10 cellular contexts compared by ENCODE assay signal in genomic region chr11:67465530-67465929, GRCh38. TPM values are rescaled to one million over a fixed set of nuclear protein-coding genes. Genes with fewer than 3 reads are reported as not detected.
DNase-seq lines count a peak whose midpoint lies in the region; ATAC-seq and TF ChIP-seq lines count a peak whose summit lies in the region.
"Not testable (repeated sequence)": the region's sequence is repeated elsewhere in the genome, so short reads cannot be mapped to it uniquely, and the experiment has no call there.
"Had no signal": no experiment of that assay in that cellular context is flagged by ENCODE, and none has a peak within 500 bp of the region (broad histone marks: within the 10 kb centered on the region; RNA-seq: fewer than 3 reads in every experiment).

No MANE protein-coding gene starts in this region.

- not testable (repeated sequence) for H2BK120ac ChIP-seq in trophoblast cell (ENCODE audit: insufficient read depth, low read length, poor library complexity)

- H3K4me1 Mint-ChIP-seq in WTC11: peaks cover 23% of the 10 kb centered on the region

- not testable (repeated sequence) for H3K14ac ChIP-seq in trophoblast cell (ENCODE audit: low read length)

- H2AFZ ChIP-seq in Loucy (ENCODE audit: low read length); trophoblast cell (ENCODE audit: insufficient read depth, low read length, poor library complexity): not testable (repeated sequence)

- CTCF ChIA-PET in WTC11 (lab: Charles Lee): interaction anchor here (1.0 kb wide), 2 partner anchors 64 to 114 kb away, joined by 3 to 4 read pairs; partner anchors contain the start of gene PPP1CA

- not testable (repeated sequence) for H4K20me1 ChIP-seq in DOHH2 (ENCODE audit: control insufficient read depth, insufficient read depth, low read depth, low read length); Loucy (ENCODE audit: insufficient read depth, low read length, poor library complexity, severe bottlenecking)

- H4K8ac ChIP-seq in trophoblast cell (ENCODE audit: low read depth, low read length): peak overlapping the region; percentile 46

- not testable (repeated sequence) for H3K9me2 ChIP-seq in DOHH2 (replicated peaks; ENCODE audit: control insufficient read depth, low read length); Loucy (replicated peaks; ENCODE audit: low read depth, low read length)

- H2BK5ac ChIP-seq in trophoblast cell (ENCODE audit: low read depth, low read length, poor library complexity): not testable (repeated sequence)

- WGBS in liver: 53% methylated on average over 2 of the region's 2 CpGs
- no CpG with 5 or more reads among the region's 2 CpGs for WGBS in trophoblast cell (ENCODE audit: extremely low coverage, insufficient coverage, insufficient read length)
- WGBS in upper lobe of left lung, 2 donors: 71 to 81% methylated on average over 2 of the region's 2 CpGs

- H3K79me2 ChIP-seq in DOHH2 (ENCODE audit: control insufficient read depth, low read length): peaks cover 28% of the 10 kb centered on the region
- peaks cover 41% of the 10 kb centered on the region for H3K79me2 ChIP-seq in Loucy (ENCODE audit: insufficient read depth, low read length)
- H3K79me2 ChIP-seq in trophoblast cell (ENCODE audit: control insufficient read depth, insufficient read depth, low read length, poor library complexity): peaks cover 15% of the 10 kb centered on the region

- not testable (repeated sequence) for H3K27me3 Mint-ChIP-seq in WTC11 (ENCODE audit: low read depth)

- H3K23ac ChIP-seq in trophoblast cell (ENCODE audit: low read length): not testable (repeated sequence)

- H3K36me3 Mint-ChIP-seq in WTC11: not testable (repeated sequence)

- not testable (repeated sequence) for TF ChIP-seq POLR2A in upper lobe of left lung (IDR thresholded peaks at IDR 0.05)

- H3K4ac ChIP-seq in trophoblast cell (ENCODE audit: low read depth, low read length): not testable (repeated sequence)

- DNase-seq in WTC11 (ENCODE audit: low spot score); brain microvascular endothelial cell; upper lobe of left lung: not testable (repeated sequence)
- peak; percentile 11 for DNase-seq in fibroblast of peridontal ligament (ENCODE audit: extremely low read depth)
- DNase-seq in trophoblast cell: peak; percentile 92 to 93

- peak overlapping the region; percentile 81 for H3K4me3 ChIP-seq in DOHH2 (ENCODE audit: low read length)
- peak overlapping the region; percentile 90 for H3K4me3 ChIP-seq in Loucy (ENCODE audit: low read length, poor library complexity, severe bottlenecking)
- peak overlapping the region; percentile 70 for H3K4me3 ChIP-seq in brain microvascular endothelial cell (ENCODE audit: low read depth, low read length)
- peak overlapping the region in 2 of 3 donors; percentile 72 to 82 for H3K4me3 ChIP-seq in liver (ENCODE audit: low read depth in 1 of 3, low read length in 3 of 3)
- peak overlapping the region; percentile 31 for H3K4me3 ChIP-seq in trophoblast cell (ENCODE audit: low read depth, low read length)
- peak overlapping the region in 2 of 4 donors; percentile 54 to 57 for H3K4me3 ChIP-seq in upper lobe of left lung

- peak overlapping the region; percentile 96 for H3K4me2 ChIP-seq in DOHH2 (ENCODE audit: low read length)
- H3K4me2 ChIP-seq in Loucy (ENCODE audit: low read depth, low read length, poor library complexity, severe bottlenecking): peak overlapping the region; percentile 92
- H3K4me2 ChIP-seq in trophoblast cell (ENCODE audit: low read length): peak overlapping the region; percentile 86

- H3F3A ChIP-seq in DOHH2 (ENCODE audit: control insufficient read depth, insufficient read depth): peaks cover 13% of the 10 kb centered on the region
- not testable (repeated sequence) for H3F3A ChIP-seq in Loucy (ENCODE audit: low read depth)

- not testable (repeated sequence) for H2BK12ac ChIP-seq in trophoblast cell (ENCODE audit: low read length)

- not testable (repeated sequence) for TF ChIP-seq RAD21 in liver (IDR thresholded peaks at IDR 0.05)

- in situ Hi-C loops in brain microvascular endothelial cell (cut with HindIII; ENCODE audit: low pct_ligation_motif_present, low sequenced_read_pairs): not testable (repeated sequence)

- not testable (repeated sequence) for ATAC-seq in WTC11; upper lobe of left lung (ENCODE audit: low FRiP score in 2 of 2)

- H3K9ac ChIP-seq in Loucy (ENCODE audit: low read depth, low read length, poor library complexity, severe bottlenecking) (peak overlapping the region; percentile 98), liver (ENCODE audit: low read depth in 1 of 2, low read length in 2 of 2) (peak overlapping the region in 1 of 2 donors; percentile 22)
- H3K9ac ChIP-seq in trophoblast cell (ENCODE audit: low read length): not testable (repeated sequence)

- H3K9me3 ChIP-seq in DOHH2 (ENCODE audit: control insufficient read depth, insufficient read depth, low read length); Loucy (ENCODE audit: insufficient read depth, low read depth, low read length); liver (ENCODE audit: control insufficient read depth in 4 of 4, low read length in 3 of 4); trophoblast cell (ENCODE audit: insufficient read depth, low read depth, low read length); upper lobe of left lung: not testable (repeated sequence)

- not testable (repeated sequence) for H3K27me3 ChIP-seq in DOHH2 (ENCODE audit: control insufficient read depth, low read length); Loucy (ENCODE audit: insufficient read depth, low read length, poor library complexity, severe bottlenecking); brain microvascular endothelial cell (replicated peaks); liver (ENCODE audit: control insufficient read depth in 4 of 4, insufficient read depth in 4 of 4, low read length in 3 of 4); trophoblast cell (ENCODE audit: insufficient read depth, low read length); upper lobe of left lung

- H3K18ac ChIP-seq in trophoblast cell (ENCODE audit: low read length): not testable (repeated sequence)

- not testable (repeated sequence) for TF ChIP-seq EP300 in upper lobe of left lung (IDR thresholded peaks at IDR 0.05)

- TF ChIP-seq CTCF in DOHH2 (IDR thresholded peaks at IDR 0.05; ENCODE audit: low read depth, low read length, poor library complexity, severe bottlenecking); Loucy (conservative IDR thresholded peaks at IDR 0.05; ENCODE audit: low read length); WTC11 (IDR thresholded peaks at IDR 0.05); brain microvascular endothelial cell (IDR thresholded peaks at IDR 0.05; ENCODE audit: low read depth, low read length, missing control alignments); liver (IDR thresholded peaks at IDR 0.05; ENCODE audit: low read depth, low read length, missing input control); upper lobe of left lung (IDR thresholded peaks at IDR 0.05): not testable (repeated sequence)

- H2AK5ac ChIP-seq in trophoblast cell (ENCODE audit: low read length): peak overlapping the region; percentile 33

- H3K4me3 Mint-ChIP-seq in WTC11: peak overlapping the region; percentile 79

- H3K9me3 Mint-ChIP-seq in WTC11: not testable (repeated sequence)

- H3K36me3 ChIP-seq in DOHH2 (ENCODE audit: control insufficient read depth, low read length): peaks cover 21% of the 10 kb centered on the region
- H3K36me3 ChIP-seq in Loucy (ENCODE audit: insufficient read depth, low read length); brain microvascular endothelial cell (replicated peaks); liver (ENCODE audit: control insufficient read depth in 4 of 4, insufficient read depth in 3 of 4, low read depth in 1 of 4, low read length in 3 of 4); trophoblast cell (ENCODE audit: control insufficient read depth in 1 of 2, insufficient read depth in 2 of 2, low read length in 2 of 2); upper lobe of left lung: not testable (repeated sequence)

- H3K4me1 ChIP-seq in DOHH2 (ENCODE audit: control insufficient read depth, low read length) (peaks cover 69% of the 10 kb centered on the region), Loucy (ENCODE audit: insufficient read depth, low read length, poor library complexity, severe bottlenecking) (peaks cover 47% of the 10 kb centered on the region), liver (ENCODE audit: control insufficient read depth in 4 of 4, insufficient read depth in 4 of 4, low read length in 3 of 4) (peaks cover 19 to 43% (median 31%) of the 10 kb centered on the region in 4 donors), trophoblast cell (ENCODE audit: control insufficient read depth in 1 of 2, insufficient read depth in 2 of 2, low read length in 2 of 2) (peaks cover 18 to 28% of the 10 kb centered on the region in 2 experiments), upper lobe of left lung (peaks cover 33 to 53% (median 40%) of the 10 kb centered on the region in 4 donors)

- peak overlapping the region; percentile 63 for H3K27ac Mint-ChIP-seq in WTC11

- POLR2A ChIA-PET in WTC11 (lab: Charles Lee): interaction anchor here (0.6 to 1.1 kb wide), 4 partner anchors 92 to 1164 kb away, joined by 3 to 4 read pairs (median 3); partner anchors contain the start of gene POLD4

- peaks cover 23% of the 10 kb centered on the region for H3K79me1 ChIP-seq in trophoblast cell (ENCODE audit: low read length)

- not testable (repeated sequence) for H4K12ac ChIP-seq in trophoblast cell (ENCODE audit: low read depth, low read length)

- H3K27ac ChIP-seq in DOHH2 (ENCODE audit: low read depth, low read length) (peak overlapping the region; percentile 65), liver (ENCODE audit: low read depth in 1 of 2, low read length in 2 of 2) (peak overlapping the region; percentile 73 to 95), trophoblast cell (ENCODE audit: low read depth, low read length) (peak overlapping the region; percentile 75), upper lobe of left lung (peak overlapping the region; percentile 85 to 96 (median 92))
- not testable (repeated sequence) for H3K27ac ChIP-seq in brain microvascular endothelial cell

- peak overlapping the region; percentile 90 for H4K91ac ChIP-seq in trophoblast cell (ENCODE audit: low read depth, low read length)

RNA-seq across cellular contexts. Expression of gene TMEM134, which starts 3.5 kb away (rescaled TPM):
- 55.6 to 61.1 TPM (median 59.6 TPM) in 3 replicates for total RNA-seq in WTC11 (2021)
- 10 to 100 TPM; 10.2 to 50.8 TPM for total RNA-seq in liver
- polyA plus RNA-seq in liver: 10 to 100 TPM; 76.3 to 86.9 TPM
- polyA plus RNA-seq in trophoblast cell (2013): 41.8 and 42.9 TPM in 2 replicates
- 100 to 1,000 TPM in 1 of 6 donors, 10 to 100 TPM in 5; 51.2 to 102 (median 75.2) TPM for total RNA-seq in upper lobe of left lung

RNA-seq across cellular contexts. Expression of gene CABP4, which starts 10.4 kb away (rescaled TPM):
- total RNA-seq in WTC11 (2021) (0.09 to 0.23 TPM in 2 of 3 replicates, not detected in the other), liver (1 to 10 TPM; 2.1 to 2.9 TPM), upper lobe of left lung (1 to 10 TPM; 1.5 to 4.7 (median 2.3) TPM)
- 1 to 10 TPM in 1 of 2 donors, under 1 TPM in 1; 0.85 to 1.2 TPM for polyA plus RNA-seq in liver
- 0.03 and 0.07 TPM in 2 replicates for polyA plus RNA-seq in trophoblast cell (2013)
- total RNA-seq: H4, HT1080 had no signal

RNA-seq across cellular contexts. Expression of gene GPR152, which starts 13.0 kb away (rescaled TPM):
- not detected in 3 replicates for total RNA-seq in WTC11 (2021)
- total RNA-seq in liver: not detected
- polyA plus RNA-seq in liver: not detected
- polyA plus RNA-seq in trophoblast cell (2013): not detected in 2 replicates
- total RNA-seq in upper lobe of left lung: not detected
- total RNA-seq: H4, HT1080 had no signal

RNA-seq across cellular contexts. Expression of gene AIP, which starts 17.3 kb away (rescaled TPM):
- total RNA-seq in WTC11 (2021) (32.8 to 42.1 TPM (median 40.0 TPM) in 3 replicates), liver (10 to 100 TPM; 17.6 to 21.5 TPM), upper lobe of left lung (100 to 1,000 TPM in 1 of 6 donors, 10 to 100 TPM in 5; 51.1 to 101 (median 75.3) TPM)
- 10 to 100 TPM; 24.7 to 28.2 TPM for polyA plus RNA-seq in liver
- polyA plus RNA-seq in trophoblast cell (2013): 33.8 and 34.1 TPM in 2 replicates

RNA-seq across cellular contexts. Expression of gene CORO1B, which starts 22.3 kb away (rescaled TPM):
- total RNA-seq in WTC11 (2021): 100 to 109 TPM (median 102 TPM) in 3 replicates
- total RNA-seq in liver: 10 to 100 TPM; 34.4 to 41.4 TPM
- polyA plus RNA-seq in liver: 10 to 100 TPM; 14.1 to 38.4 TPM
- 122 and 131 TPM in 2 replicates for polyA plus RNA-seq in trophoblast cell (2013)
- 100 to 1,000 TPM in 4 of 6 donors, 10 to 100 TPM in 2; 49.0 to 178 (median 118) TPM for total RNA-seq in upper lobe of left lung
